In genomic region chr6:107827541-107827940, GRCh38 we compare ENCODE assay signal across 28 cellular contexts. TPM values are rescaled to one million over a fixed set of nuclear protein-coding genes. Genes with fewer than 3 reads are reported as not detected.
DNase-seq lines count a peak whose midpoint lies in the region; ATAC-seq, FAIRE-seq and TF ChIP-seq lines count a peak whose summit lies in the region.
"Had no signal": no experiment of that assay in that cellular context is flagged by ENCODE, and none has a peak within 500 bp of the region (broad histone marks: within the 10 kb centered on the region; RNA-seq: fewer than 3 reads in every experiment).

No MANE protein-coding gene starts in this region.

- CTCF ChIA-PET in activated CD4-positive, alpha-beta memory T cell treated with anti-CD3 and anti-CD28 coated beads for 36 hours (lab: Charles Lee), result interaction anchor here (1.1 to 3.6 kb wide), 3 partner anchors 20 to 99 kb away, joined by 3 to 24 read pairs (median 3); no protein-coding TSS in a partner anchor
- CTCF ChIA-PET in activated CD4-positive, alpha-beta memory T cell treated with anti-CD3 and anti-CD28 coated beads, Interleukin-2, amount 10 ng/mL, durations not matched to agents 7 days and 5 days (lab: Charles Lee), result interaction anchor here (1.5 to 3.5 kb wide), 2 partner anchors 20 to 170 kb away, joined by 3 to 22 read pairs; no protein-coding TSS in a partner anchor

- no peaks in the 10 kb centered on the region for H3K9me3 Mint-ChIP-seq in activated CD4-positive, alpha-beta memory T cell treated with anti-CD3 and anti-CD28 coated beads for 36 hours
- H3K9me3 Mint-ChIP-seq in activated CD4-positive, alpha-beta memory T cell treated with anti-CD3 and anti-CD28 coated beads, Interleukin-2, amount 10 ng/mL, durations not matched to agents 7 days and 5 days, result no peaks in the 10 kb centered on the region
- no peaks in the 10 kb centered on the region for H3K9me3 Mint-ChIP-seq in natural killer cell treated with Interleukin-12 subunit alpha and Interleukin-12 subunit beta and Interleukin-15 and Interleukin-18, amount 100 ng/mL, for 72 hours
- H3K9me3 Mint-ChIP-seq: neural progenitor cell had no signal

- no peaks in the 10 kb centered on the region for H3K9me3 ChIP-seq in T-helper 17 cell (ENCODE audit: control insufficient read depth, low read length, poor library complexity, severe bottlenecking)
- H3K9me3 ChIP-seq: BE2C, esophagus muscularis mucosa, HAP-1, heart right ventricle, MG63, tibial nerve had no signal

- no peaks in the 10 kb centered on the region for H3K27me3 Mint-ChIP-seq in activated CD4-positive, alpha-beta memory T cell treated with anti-CD3 and anti-CD28 coated beads for 36 hours
- H3K27me3 Mint-ChIP-seq in activated CD4-positive, alpha-beta memory T cell treated with anti-CD3 and anti-CD28 coated beads, Interleukin-2, amount 10 ng/mL, durations not matched to agents 7 days and 5 days, result peaks cover 2% of the 10 kb centered on the region
- no peaks in the 10 kb centered on the region for H3K27me3 Mint-ChIP-seq in T-helper 17 cell
- H3K27me3 Mint-ChIP-seq in natural killer cell treated with Interleukin-12 subunit alpha and Interleukin-12 subunit beta and Interleukin-15 and Interleukin-18, amount 100 ng/mL, for 72 hours, result peaks cover 0 to 2% of the 10 kb centered on the region in 2 donors

- no peak for TF ChIP-seq POLR2A in GM12892 (IDR thresholded peaks at IDR 0.05; ENCODE audit: low read depth, low read length)

- peaks cover 45% of the 10 kb centered on the region for H3K4me1 Mint-ChIP-seq in activated CD4-positive, alpha-beta memory T cell treated with anti-CD3 and anti-CD28 coated beads for 36 hours (ENCODE audit: low read depth)
- peaks cover 25% of the 10 kb centered on the region for H3K4me1 Mint-ChIP-seq in activated CD4-positive, alpha-beta memory T cell treated with anti-CD3 and anti-CD28 coated beads, Interleukin-2, amount 10 ng/mL, durations not matched to agents 7 days and 5 days
- peaks cover 29% of the 10 kb centered on the region for H3K4me1 Mint-ChIP-seq in T-helper 17 cell
- H3K4me1 Mint-ChIP-seq in natural killer cell treated with Interleukin-12 subunit alpha and Interleukin-12 subunit beta and Interleukin-15 and Interleukin-18, amount 100 ng/mL, for 72 hours (ENCODE audit: low read depth in 2 of 2), result peaks cover 31 to 35% of the 10 kb centered on the region in 2 donors

- H3K4me3 Mint-ChIP-seq in activated CD4-positive, alpha-beta memory T cell treated with anti-CD3 and anti-CD28 coated beads for 36 hours, result no peak overlapping the region
- no peak overlapping the region for H3K4me3 Mint-ChIP-seq in activated CD4-positive, alpha-beta memory T cell treated with anti-CD3 and anti-CD28 coated beads, Interleukin-2, amount 10 ng/mL, durations not matched to agents 7 days and 5 days
- H3K4me3 Mint-ChIP-seq in T-helper 17 cell, result no peak overlapping the region
- no peak overlapping the region for H3K4me3 Mint-ChIP-seq in natural killer cell treated with Interleukin-12 subunit alpha and Interleukin-12 subunit beta and Interleukin-15 and Interleukin-18, amount 100 ng/mL, for 72 hours
- H3K4me3 Mint-ChIP-seq: neural progenitor cell had no signal

- POLR2A ChIA-PET in activated CD4-positive, alpha-beta memory T cell treated with anti-CD3 and anti-CD28 coated beads for 36 hours (lab: Charles Lee), result no interaction called here
- POLR2A ChIA-PET in activated CD4-positive, alpha-beta memory T cell treated with anti-CD3 and anti-CD28 coated beads, Interleukin-2, amount 10 ng/mL, durations not matched to agents 7 days and 5 days (lab: Charles Lee), result interaction anchor here (1.1 kb wide), 2 partner anchors 8 to 20 kb away, joined by 3 to 4 read pairs; no protein-coding TSS in a partner anchor

- intact Hi-C loops in activated CD4-positive, alpha-beta memory T cell treated with anti-CD3 and anti-CD28 coated beads for 36 hours (cut with micrococcal nuclease), result loop anchor here (10.0 kb wide), 1 partner anchor 1557 kb away; the partner anchor contains the start of gene CD164

- H3K36me3 Mint-ChIP-seq in activated CD4-positive, alpha-beta memory T cell treated with anti-CD3 and anti-CD28 coated beads for 36 hours, result no peaks in the 10 kb centered on the region
- peaks cover 5% of the 10 kb centered on the region for H3K36me3 Mint-ChIP-seq in activated CD4-positive, alpha-beta memory T cell treated with anti-CD3 and anti-CD28 coated beads, Interleukin-2, amount 10 ng/mL, durations not matched to agents 7 days and 5 days (ENCODE audit: low read depth)
- H3K36me3 Mint-ChIP-seq in T-helper 17 cell (ENCODE audit: low read depth), result no peaks in the 10 kb centered on the region
- no peaks in the 10 kb centered on the region for H3K36me3 Mint-ChIP-seq in natural killer cell treated with Interleukin-12 subunit alpha and Interleukin-12 subunit beta and Interleukin-15 and Interleukin-18, amount 100 ng/mL, for 72 hours
- H3K36me3 Mint-ChIP-seq: neural progenitor cell had no signal

- ATAC-seq in T-helper 17 cell (no peak), GM21723 (IDR thresholded peaks at IDR 0.05; ENCODE audit: unreplicated experiment) (no peak)
- ATAC-seq in natural killer cell treated with Interleukin-12 subunit alpha and Interleukin-12 subunit beta and Interleukin-15 and Interleukin-18, amount 100 ng/mL, for 72 hours, result peak; percentile 62 to 65
- ATAC-seq: heart right ventricle, K562, PC-3, SK-N-SH treated with all-trans-retinoic acid at 6 μM for 48 hours had no signal

- FAIRE-seq in GM12892 (lab: Jason Lieb, UNC), result peak; percentile 50
- FAIRE-seq: GM19239 had no signal

- no peak overlapping the region for H3K27ac Mint-ChIP-seq in activated CD4-positive, alpha-beta memory T cell treated with anti-CD3 and anti-CD28 coated beads for 36 hours
- H3K27ac Mint-ChIP-seq in activated CD4-positive, alpha-beta memory T cell treated with anti-CD3 and anti-CD28 coated beads, Interleukin-2, amount 10 ng/mL, durations not matched to agents 7 days and 5 days, result no peak overlapping the region
- H3K27ac Mint-ChIP-seq in T-helper 17 cell, result peak overlapping the region; percentile 27
- no peak overlapping the region for H3K27ac Mint-ChIP-seq in natural killer cell treated with Interleukin-12 subunit alpha and Interleukin-12 subunit beta and Interleukin-15 and Interleukin-18, amount 100 ng/mL, for 72 hours
- H3K27ac Mint-ChIP-seq: neural progenitor cell had no signal

- DNase-seq in activated CD4-positive, alpha-beta memory T cell treated with anti-CD3 and anti-CD28 coated beads for 36 hours, result peak; percentile 55
- DNase-seq in activated CD4-positive, alpha-beta memory T cell treated with anti-CD3 and anti-CD28 coated beads, Interleukin-2, amount 10 ng/mL, durations not matched to agents 7 days and 5 days, result no peak
- no peak for DNase-seq in GM12892 (ENCODE audit: insufficient read length)
- no peak for DNase-seq in T-helper 17 cell
- DNase-seq in natural killer cell treated with Interleukin-12 subunit alpha and Interleukin-12 subunit beta and Interleukin-15 and Interleukin-18, amount 100 ng/mL, for 72 hours (ENCODE audit: low spot score), result no peak
- no peak for DNase-seq in NCI-H1417 treated with DMSO at 0.1 percent for 48 hours (lab: John Stamatoyannopoulos, UW)
- DNase-seq in GM19238 (ENCODE audit: insufficient read length, low spot score), result no peak
- DNase-seq: ACHN; activated CD4-positive, CD25-positive, alpha-beta regulatory T cell treated with anti-CD3 and anti-CD28 coated beads, Interleukin-2, amount 50 U/mL, for 72 hours; activated effector memory CD4-positive, alpha-beta T cell treated with Interleukin-2 at 50 U/mL for 16 hours; BE2C; dermis blood vessel endothelial cell; foreskin melanocyte; heart right ventricle; MG63; NCI-H146; NCI-H2107; NCI-H446 treated with DMSO at 0.1 percent for 48 hours; PC-3 had no signal

RNA-seq across cellular contexts. Expression of gene SCML4, which starts 3.4 kb away (rescaled TPM):
- total RNA-seq in activated CD4-positive, alpha-beta memory T cell treated with anti-CD3 and anti-CD28 coated beads for 36 hours, result 1 to 10 TPM; 3.8 to 4.3 TPM
- total RNA-seq in activated CD4-positive, alpha-beta memory T cell treated with anti-CD3 and anti-CD28 coated beads, Interleukin-2, amount 10 ng/mL, durations not matched to agents 7 days and 5 days, result 10 to 100 TPM; 11.5 to 12.3 TPM
- not detected for polyA plus RNA-seq in GM12892 (2012; ENCODE audit: missing spikeins)
- total RNA-seq in T-helper 17 cell, result 10 to 100 TPM; 49.6 to 58.3 TPM
- total RNA-seq in natural killer cell treated with Interleukin-12 subunit alpha and Interleukin-12 subunit beta and Interleukin-15 and Interleukin-18, amount 100 ng/mL, for 72 hours, result 1 to 10 TPM in 1 of 2 donors, under 1 TPM in 1; 0.33 to 2.9 TPM
- total RNA-seq: dermis blood vessel endothelial cell, PC-3, smooth muscle cell had no signal
- polyA plus RNA-seq: K562, smooth muscle cell had no signal

Comparison
In these comparisons a context has a peak if more than half of its experiments do, and no peak if none do; other contexts are left out.
1. ATAC-seq: peak in natural killer cell treated with Interleukin-12 subunit alpha and Interleukin-12 subunit beta and Interleukin-15 and Interleukin-18, amount 100 ng/mL, for 72 hours (2 of 2); none in T-helper 17 cell (single experiment) and GM21723 (single experiment).